In the genomic region with DNA sequence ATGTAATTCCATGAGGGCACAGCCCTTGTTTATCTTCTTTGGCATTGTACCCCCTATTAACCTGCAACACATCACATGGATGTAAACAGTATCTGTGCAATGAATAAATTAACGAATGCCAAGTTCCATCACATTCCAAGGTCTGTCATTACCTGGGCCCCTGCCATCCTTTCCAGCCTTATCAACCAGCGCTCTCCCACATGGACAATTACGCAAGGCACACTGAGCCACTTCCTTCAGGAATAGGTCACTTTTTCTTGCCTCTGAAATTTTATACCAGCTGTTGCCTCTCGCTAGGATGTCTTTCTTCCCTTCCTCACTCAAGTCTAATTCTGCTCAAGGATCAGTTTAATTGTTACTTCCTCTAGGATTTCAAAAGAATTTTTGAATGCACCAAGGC, we compare ENCODE assay signal across 16 cellular contexts.
A peak's percentile ranks its signal among the peaks of the same experiment; 100 is the strongest.
DNase-seq lines count a peak whose midpoint lies in the region; ATAC-seq and TF ChIP-seq lines count a peak whose summit lies in the region.
"Had no signal": no experiment of that assay in that cellular context is flagged by ENCODE, and none has a peak within 500 bp of the region (broad histone marks: within the 10 kb centered on the region; RNA-seq: fewer than 3 reads in every experiment).

No MANE protein-coding gene starts in this region.

- H3K4me3 ChIP-seq in body of pancreas: no peak overlapping the region
- H3K4me3 ChIP-seq: GM23338 had no signal

- no peaks in the 10 kb centered on the region for H3K9me3 Mint-ChIP-seq in type B pancreatic cell

- ATAC-seq in Right ventricle myocardium superior (ENCODE audit: poor library complexity) (peak; percentile 58), body of pancreas (peak; percentile 91), HG02938 (IDR thresholded peaks at IDR 0.05; ENCODE audit: unreplicated experiment) (no peak)
- ATAC-seq: GM23338 had no signal

- no peaks in the 10 kb centered on the region for H3K36me3 Mint-ChIP-seq in type B pancreatic cell
- H3K36me3 Mint-ChIP-seq: CD14-positive monocyte had no signal

- H3K27me3 ChIP-seq in body of pancreas: no peaks in the 10 kb centered on the region

- H3K4me3 Mint-ChIP-seq in type B pancreatic cell: no peak overlapping the region
- H3K4me3 Mint-ChIP-seq: CD14-positive monocyte, GM23338 had no signal

- peaks cover 35% of the 10 kb centered on the region for H3K4me1 Mint-ChIP-seq in type B pancreatic cell (ENCODE audit: unreplicated experiment)

- DNase-seq in Right ventricle myocardium superior: peak; percentile 45
- no peak for DNase-seq in cardiac septum (ENCODE audit: low spot score)
- peak; percentile 68 to 77 (median 72) for DNase-seq in body of pancreas
- peak; percentile 13 for DNase-seq in left kidney (ENCODE audit: low read depth, low spot score)
- DNase-seq in type B pancreatic cell (ENCODE audit: extremely low spot score, unreplicated experiment): no peak
- DNase-seq in retina: no peak
- DNase-seq in NCI-H2029 treated with DMSO at 0.1 percent for 48 hours (lab: John Stamatoyannopoulos, UW): no peak
- DNase-seq: Caco-2, DMS153, NCI-H1436, NCI-H2029, NCI-H510A, NCI-H82 had no signal

- no peak for TF ChIP-seq CTCF in body of pancreas (IDR thresholded peaks at IDR 0.05)
- no peak for TF ChIP-seq CTCF in type B pancreatic cell (conservative IDR thresholded peaks at IDR 0.05)

- WGBS in body of pancreas, 2 donors: 35 to 48% methylated on average over 4 of the region's 4 CpGs

- H3K9me3 ChIP-seq in body of pancreas: no peaks in the 10 kb centered on the region
- H3K9me3 ChIP-seq: Caco-2 had no signal

- intact Hi-C loops in Right ventricle myocardium superior (cut with DNase I): no loop called here
- intact Hi-C loops in cardiac septum (cut with DNase I): no loop called here
- intact Hi-C loops in body of pancreas (cut with DNase I): no loop called here

- H3K27me3 Mint-ChIP-seq in type B pancreatic cell: no peaks in the 10 kb centered on the region

- peaks cover 17% of the 10 kb centered on the region for H3K4me1 ChIP-seq in body of pancreas

- peak overlapping the region; percentile 25 for H3K27ac Mint-ChIP-seq in type B pancreatic cell
- H3K27ac Mint-ChIP-seq: GM23338 had no signal

- peak in 1 of 3 donors; percentile 32 for TF ChIP-seq POLR2A in body of pancreas (IDR thresholded peaks at IDR 0.05)

- peak overlapping the region; percentile 25 to 72 (median 42) for H3K27ac ChIP-seq in body of pancreas

- H3K36me3 ChIP-seq in body of pancreas (replicated peaks in 1 of 2; ENCODE audit: insufficient read depth in 1 of 2, low read depth in 2 of 2): no peaks in the 10 kb centered on the region

Comparison
In these comparisons a context has a peak if more than half of its experiments do, and no peak if none do; other contexts are left out.
1. DNase-seq: peak in Right ventricle myocardium superior (single experiment), body of pancreas (4 of 4) and left kidney (single experiment); none in cardiac septum (single experiment), type B pancreatic cell (single experiment), retina (single experiment) and NCI-H2029 treated with DMSO at 0.1 percent for 48 hours (single experiment).